ENCODE assay signal across 8 cellular contexts in genomic region chr6:11042750-11043551, GRCh38. TPM values are rescaled to one million over a fixed set of nuclear protein-coding genes. Genes with fewer than 3 reads are reported as not detected.
DNase-seq lines count a peak whose midpoint lies in the region; ATAC-seq and TF ChIP-seq lines count a peak whose summit lies in the region.

No MANE protein-coding gene starts in this region.

- H3K36me3 Mint-ChIP-seq in activated naive CD4-positive, alpha-beta T cell treated with anti-CD3 and anti-CD28 coated beads, Interleukin-2, amount 10 ng/mL, durations not matched to agents 7 days and 5 days, result peaks cover 4% of the 10 kb centered on the region
- peaks cover 5 to 12% of the 10 kb centered on the region in 2 donors for H3K36me3 Mint-ChIP-seq in activated naive CD4-positive, alpha-beta T cell treated with anti-CD3 and anti-CD28 coated beads, Interleukin-2, amount 50 U/mL, for 72 hours

- no peak for ATAC-seq in activated naive CD4-positive, alpha-beta T cell treated with anti-CD3 and anti-CD28 coated beads, Interleukin-2, amount 50 U/mL, for 72 hours

- H3K4me3 Mint-ChIP-seq in activated naive CD4-positive, alpha-beta T cell treated with anti-CD3 and anti-CD28 coated beads, Interleukin-2, amount 10 ng/mL, durations not matched to agents 7 days and 5 days, result peak overlapping the region; percentile 60

- CTCF ChIA-PET in activated naive CD4-positive, alpha-beta T cell treated with anti-CD3 and anti-CD28 coated beads, Interleukin-2, amount 10 ng/mL, durations not matched to agents 7 days and 5 days (lab: Charles Lee), result interaction anchor here (1.8 kb wide), 1 partner anchor 26 kb away, joined by 6 read pairs; no protein-coding TSS in a partner anchor
- CTCF ChIA-PET in RWPE1 (lab: Yijun Ruan, JAX), result no interaction called here

- peaks cover 50% of the 10 kb centered on the region for H3K27me3 Mint-ChIP-seq in activated naive CD4-positive, alpha-beta T cell treated with anti-CD3 and anti-CD28 coated beads, Interleukin-2, amount 10 ng/mL, durations not matched to agents 7 days and 5 days

- intact Hi-C loops in posterior vena cava (cut with DNase I), result no loop called here

- TF ChIP-seq CTCF in RWPE1 (conservative IDR thresholded peaks at IDR 0.05; ENCODE audit: low read depth), result no peak

- H3K27ac Mint-ChIP-seq in activated naive CD4-positive, alpha-beta T cell treated with anti-CD3 and anti-CD28 coated beads, Interleukin-2, amount 10 ng/mL, durations not matched to agents 7 days and 5 days, result no peak overlapping the region
- no peak overlapping the region for H3K27ac Mint-ChIP-seq in activated naive CD4-positive, alpha-beta T cell treated with anti-CD3 and anti-CD28 coated beads, Interleukin-2, amount 50 U/mL, for 72 hours

- no peaks in the 10 kb centered on the region for H3K9me3 Mint-ChIP-seq in activated naive CD4-positive, alpha-beta T cell treated with anti-CD3 and anti-CD28 coated beads, Interleukin-2, amount 10 ng/mL, durations not matched to agents 7 days and 5 days
- H3K9me3 Mint-ChIP-seq in activated naive CD4-positive, alpha-beta T cell treated with anti-CD3 and anti-CD28 coated beads, Interleukin-2, amount 50 U/mL, for 72 hours, result no peaks in the 10 kb centered on the region

- H3K27ac ChIP-seq in RWPE1, result no peak overlapping the region

- H3K4me1 Mint-ChIP-seq in activated naive CD4-positive, alpha-beta T cell treated with anti-CD3 and anti-CD28 coated beads, Interleukin-2, amount 10 ng/mL, durations not matched to agents 7 days and 5 days, result peaks cover 15% of the 10 kb centered on the region

- POLR2A ChIA-PET in RWPE1 (lab: Yijun Ruan, JAX; ENCODE audit: low non-redundant PET), result no interaction called here

- no peak for DNase-seq in activated naive CD4-positive, alpha-beta T cell treated with anti-CD3 and anti-CD28 coated beads, Interleukin-2, amount 10 ng/mL, durations not matched to agents 7 days and 5 days
- DNase-seq in activated naive CD4-positive, alpha-beta T cell treated with anti-CD3 and anti-CD28 coated beads, Interleukin-2, amount 50 U/mL, for 72 hours (ENCODE audit: low spot score in 2 of 2), result no peak
- DNase-seq in RPMI7951 (ENCODE audit: low read depth) (peak; percentile 26), fibroblast of peridontal ligament (ENCODE audit: extremely low read depth) (peak; percentile 21), renal cortical epithelial cell (ENCODE audit: low read depth) (peak; percentile 73), RWPE1 (ENCODE audit: low spot score) (no peak), NCI-H226 (no peak), posterior vena cava (ENCODE audit: low spot score) (no peak)

RNA-seq across cellular contexts. Expression of gene ELOVL2, which starts 1.2 kb away (rescaled TPM):
- not detected for total RNA-seq in activated naive CD4-positive, alpha-beta T cell treated with anti-CD3 and anti-CD28 coated beads, Interleukin-2, amount 50 U/mL, for 72 hours
- total RNA-seq in RPMI7951 (2014; rRNA removed; shearing (Covaris generic)), result 0.59 and 1.2 TPM in 2 replicates
- total RNA-seq in renal cortical epithelial cell (under 0.01 and 0.05 TPM in 2 replicates), posterior vena cava (under 1 TPM; 0.23 to 0.38 TPM)

RNA-seq across cellular contexts. Expression of gene SMIM13, which starts 50.7 kb away (rescaled TPM):
- 1 to 10 TPM; 6.3 to 6.4 TPM for total RNA-seq in activated naive CD4-positive, alpha-beta T cell treated with anti-CD3 and anti-CD28 coated beads, Interleukin-2, amount 50 U/mL, for 72 hours
- total RNA-seq in RPMI7951 (2014; rRNA removed; shearing (Covaris generic)), result 13.1 and 16.6 TPM in 2 replicates
- 11.0 and 13.9 TPM in 2 replicates for total RNA-seq in renal cortical epithelial cell
- total RNA-seq in posterior vena cava, result 10 to 100 TPM in 1 of 2 donors, 1 to 10 TPM in 1; 9.2 to 11.8 TPM

Comparison
In these comparisons a context has a peak if more than half of its experiments do, and no peak if none do; other contexts are left out.
1. DNase-seq: peak in RPMI7951 (single experiment), fibroblast of peridontal ligament (single experiment) and renal cortical epithelial cell (single experiment); none in activated naive CD4-positive, alpha-beta T cell treated with anti-CD3 and anti-CD28 coated beads, Interleukin-2, amount 10 ng/mL, durations not matched to agents 7 days and 5 days (single experiment), activated naive CD4-positive, alpha-beta T cell treated with anti-CD3 and anti-CD28 coated beads, Interleukin-2, amount 50 U/mL, for 72 hours (0 of 2), RWPE1 (single experiment), NCI-H226 (single experiment) and posterior vena cava (single experiment).